In genomic region chr13:36815069-36815468, GRCh38 we compare ENCODE assay signal across 1 cellular context.
TF ChIP-seq lines count a peak whose summit lies in the region.

No MANE protein-coding gene starts in this region.

TF ChIP-seq in K562, 482 proteins besides CTCF, POLR2A, EP300 and RAD21:
- TF ChIP-seq XRCC5 (IDR thresholded peaks at IDR 0.05; ENCODE audit: low read depth, low read length), result no peak
- no peak for TF ChIP-seq E2F1 (CRISPR knock-in tag; IDR thresholded peaks at IDR 0.05)
- TF ChIP-seq CXXC5 (CRISPR knock-in tag; IDR thresholded peaks at IDR 0.05), result no peak
TF ChIP-seq in K562: peak in this region for 0.
